Comparison of ENCODE assay signal across 30 cellular contexts in the genomic region with DNA sequence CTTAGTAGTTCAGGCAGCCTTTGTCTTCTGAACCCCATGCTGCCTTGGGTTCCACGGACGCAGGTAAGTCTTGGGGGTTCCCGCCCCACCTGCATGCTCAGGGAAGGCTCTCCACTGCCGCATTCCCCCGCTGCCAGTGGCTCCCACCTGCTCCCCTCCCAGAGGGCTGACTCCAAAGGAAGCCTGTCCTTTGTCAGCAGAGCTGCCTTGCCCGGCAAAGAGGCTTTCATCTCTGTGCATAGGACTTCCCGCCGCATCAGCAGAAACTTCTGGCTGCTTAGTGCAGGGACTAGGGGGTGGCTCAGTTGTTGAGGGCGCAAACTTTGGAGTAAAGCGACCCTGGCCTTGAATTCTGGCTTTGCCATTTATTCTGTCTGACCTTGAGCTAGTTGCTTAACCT. TPM values are rescaled to one million over a fixed set of nuclear protein-coding genes. Genes with fewer than 3 reads are reported as not detected.
"Had no signal": no experiment of that assay in that cellular context is flagged by ENCODE, and none has a peak within 500 bp of the region (broad histone marks: within the 10 kb centered on the region; RNA-seq: fewer than 3 reads in every experiment).

No MANE protein-coding gene starts in this region.

- H3K4me3 ChIP-seq: hepatocyte, left ventricle myocardium inferior, lung, pancreas, prostate gland, sigmoid colon, spleen, tibial nerve, uterus had no signal

- H3K36me3 Mint-ChIP-seq: mesothelial cell of epicardium; naive B cell; natural killer cell; stimulated activated memory B cell treated with anti-CD40 and anti-IgM and Interleukin-4, amounts not matched to agents 10 μg/mL and 1 μg/mL and 100 μg/mL, for 72 hours; type B pancreatic cell had no signal

- H3K27ac Mint-ChIP-seq: mesothelial cell of epicardium; naive B cell; natural killer cell; stimulated activated memory B cell treated with anti-CD40 and anti-IgM and Interleukin-4, amounts not matched to agents 10 μg/mL and 1 μg/mL and 100 μg/mL, for 72 hours; stimulated activated naive CD8-positive, alpha-beta T cell treated with anti-CD3 and anti-CD28 coated beads, Interleukin-15, amount 100 ng/mL, for 72 hours; type B pancreatic cell had no signal

- H3K36me3 ChIP-seq: left ventricle myocardium inferior, pancreas, prostate gland, sigmoid colon, spleen, tibial nerve, uterus had no signal

- H3K27me3 Mint-ChIP-seq: stimulated activated naive CD8-positive, alpha-beta T cell treated with anti-CD3 and anti-CD28 coated beads, Interleukin-15, amount 100 ng/mL, for 72 hours had no signal

- ATAC-seq: natural killer cell; pancreas; right cardiac atrium; stimulated activated memory B cell treated with anti-CD40 and anti-IgM and Interleukin-4, amounts not matched to agents 10 μg/mL and 1 μg/mL and 100 μg/mL, for 72 hours; stimulated activated naive CD8-positive, alpha-beta T cell treated with anti-CD3 and anti-CD28 coated beads, Interleukin-15, amount 100 ng/mL, for 72 hours had no signal

- H3K4me3 Mint-ChIP-seq: mesothelial cell of epicardium; naive B cell; natural killer cell; stimulated activated memory B cell treated with anti-CD40 and anti-IgM and Interleukin-4, amounts not matched to agents 10 μg/mL and 1 μg/mL and 100 μg/mL, for 72 hours; stimulated activated naive CD8-positive, alpha-beta T cell treated with anti-CD3 and anti-CD28 coated beads, Interleukin-15, amount 100 ng/mL, for 72 hours; type B pancreatic cell had no signal

- H3K9me3 Mint-ChIP-seq: mesothelial cell of epicardium; natural killer cell; stimulated activated naive CD8-positive, alpha-beta T cell treated with anti-CD3 and anti-CD28 coated beads, Interleukin-15, amount 100 ng/mL, for 72 hours; type B pancreatic cell had no signal

- FAIRE-seq: pancreas, small intestine had no signal

- H3K27me3 ChIP-seq: hepatocyte, pancreas, tibial nerve, uterus had no signal

- H3K4me2 ChIP-seq: hepatocyte had no signal

- H3K9me3 ChIP-seq: left ventricle myocardium inferior, pancreas, prostate gland, sigmoid colon, tibial nerve, uterus had no signal

- DNase-seq: islet precursor cell; left ventricle myocardium inferior; mesendoderm; naive B cell; natural killer cell; nucleus accumbens; pancreas; retina; right cardiac atrium; sigmoid colon; small intestine; spleen; stimulated activated CD4-positive, alpha-beta T cell treated with anti-CD3 and anti-CD28 coated beads, Interleukin-4, amount 100 ng/mL, for 24 hours; stimulated activated naive CD4-positive, alpha-beta T cell treated with Interleukin-2 at 50 U/mL for 16 hours; stimulated activated naive CD8-positive, alpha-beta T cell treated with anti-CD3 and anti-CD28 coated beads, Interleukin-15, amount 100 ng/mL, for 72 hours; substantia nigra; uterus had no signal

- H2AFZ ChIP-seq: hepatocyte had no signal

- H3K27ac ChIP-seq: hepatocyte, left ventricle myocardium inferior, pancreas, prostate gland, sigmoid colon, spleen, tibial nerve, uterus had no signal

- H3K4me1 Mint-ChIP-seq: mesothelial cell of epicardium; naive B cell; natural killer cell; stimulated activated memory B cell treated with anti-CD40 and anti-IgM and Interleukin-4, amounts not matched to agents 10 μg/mL and 1 μg/mL and 100 μg/mL, for 72 hours; stimulated activated naive CD8-positive, alpha-beta T cell treated with anti-CD3 and anti-CD28 coated beads, Interleukin-15, amount 100 ng/mL, for 72 hours had no signal

- H3K4me1 ChIP-seq: left ventricle myocardium inferior, pancreas, prostate gland, sigmoid colon, spleen, tibial nerve, uterus had no signal

RNA-seq across cellular contexts. Expression of gene ACTL8, which starts 25.2 kb away (rescaled TPM):
- total RNA-seq: hepatocyte, left ventricle myocardium inferior, lower leg skin, lung, mesothelial cell of epicardium, mononuclear cell, natural killer cell, osteoblast, pancreas, right cardiac atrium, sigmoid colon, spleen, temporal lobe, tibial nerve, ureter, uterus had no signal
- polyA plus RNA-seq: lung, neural cell, pancreas, right cardiac atrium, spleen had no signal
